In genomic region chr11:72789493-72790131, GRCh38 we compare ENCODE assay signal across 1 cellular context.
TF ChIP-seq lines count a peak whose summit lies in the region.

No MANE protein-coding gene starts in this region.

TF ChIP-seq in IMR-90, 13 proteins besides CTCF, POLR2A, EP300 and RAD21 (continued from another document):
- TF ChIP-seq ELK1 (IDR thresholded peaks at IDR 0.05; ENCODE audit: borderline replicate concordance, low read depth, low read length) (no peak), MXI1 (IDR thresholded peaks at IDR 0.05; ENCODE audit: borderline replicate concordance, low read depth, low read length) (no peak), NFE2L2 (IDR thresholded peaks at IDR 0.05; ENCODE audit: low read depth, low read length) (no peak), RCOR1 (IDR thresholded peaks at IDR 0.05; ENCODE audit: insufficient replicate concordance, low read length) (no peak), MAZ (IDR thresholded peaks at IDR 0.05; ENCODE audit: borderline replicate concordance, low read depth, low read length) (peak; percentile 58; the same call in 1 of the 2 replicates)
- TF ChIP-seq, protein P1, sequence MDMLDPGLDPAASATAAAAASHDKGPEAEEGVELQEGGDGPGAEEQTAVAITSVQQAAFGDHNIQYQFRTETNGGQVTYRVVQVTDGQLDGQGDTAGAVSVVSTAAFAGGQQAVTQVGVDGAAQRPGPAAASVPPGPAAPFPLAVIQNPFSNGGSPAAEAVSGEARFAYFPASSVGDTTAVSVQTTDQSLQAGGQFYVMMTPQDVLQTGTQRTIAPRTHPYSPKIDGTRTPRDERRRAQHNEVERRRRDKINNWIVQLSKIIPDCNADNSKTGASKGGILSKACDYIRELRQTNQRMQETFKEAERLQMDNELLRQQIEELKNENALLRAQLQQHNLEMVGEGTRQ (IDR thresholded peaks at IDR 0.05; ENCODE audit: low read depth, low read length) = no peak
TF ChIP-seq in IMR-90: peak in this region for 2.
